ENCODE assay signal across 8 cellular contexts in the genomic region with DNA sequence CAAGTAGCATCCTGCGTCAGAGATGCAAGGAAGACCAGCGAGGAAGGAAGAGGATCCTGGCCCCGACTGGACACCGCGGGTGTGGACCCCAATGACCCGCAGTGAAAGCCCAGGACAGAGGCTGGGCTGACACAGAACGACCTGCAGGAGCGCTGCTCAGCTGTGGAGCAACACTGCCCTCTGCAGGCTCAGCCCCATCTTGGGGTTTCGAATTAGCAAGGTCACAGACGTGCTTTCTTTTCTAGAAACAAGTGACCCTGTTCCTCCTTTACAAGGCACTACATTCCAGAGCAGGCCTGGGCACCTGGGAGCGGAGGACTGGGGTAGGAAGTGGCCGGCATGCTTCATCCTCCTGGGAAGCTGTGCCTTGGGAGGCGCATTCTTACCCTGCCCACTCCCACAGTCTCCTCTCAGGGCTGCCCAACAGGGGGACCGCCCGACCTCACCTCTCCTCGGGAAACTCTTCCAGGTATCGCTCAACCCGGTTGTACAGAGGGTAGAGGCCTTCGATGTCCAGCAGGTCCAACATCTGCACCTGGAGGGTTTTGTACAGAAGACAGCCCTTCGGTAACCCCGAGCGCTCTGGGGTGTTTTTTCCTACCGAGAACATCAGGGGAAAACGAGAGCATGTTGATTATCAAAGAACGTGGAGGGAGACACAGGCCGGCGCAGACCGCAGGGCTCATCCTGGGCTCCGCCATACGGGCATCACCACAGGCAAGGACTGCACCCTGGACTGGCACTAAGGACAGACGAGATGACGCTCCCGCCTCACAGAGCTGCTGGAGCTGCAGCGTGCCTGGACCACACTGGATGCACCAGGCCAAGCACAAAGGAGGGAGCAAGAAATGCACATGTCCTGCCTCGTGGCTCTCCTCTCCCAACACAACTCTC. TPM values are rescaled to one million over a fixed set of nuclear protein-coding genes. Genes with fewer than 3 reads are reported as not detected.
A peak's percentile ranks its signal among the peaks of the same experiment; 100 is the strongest.
DNase-seq lines count a peak whose midpoint lies in the region; ATAC-seq, FAIRE-seq and TF ChIP-seq lines count a peak whose summit lies in the region.

No MANE protein-coding gene starts in this region.

- H3K4me3 ChIP-seq in RWPE2 (ENCODE audit: severe bottlenecking) (no peak overlapping the region), thyroid gland (replicated peaks in 1 of 3) (no peak overlapping the region)

- H3K4me1 ChIP-seq in RWPE2 (ENCODE audit: insufficient read depth, poor library complexity, severe bottlenecking) (no peaks in the 10 kb centered on the region), thyroid gland (no peaks in the 10 kb centered on the region)

- no peak overlapping the region for H3K27ac ChIP-seq in RWPE2 (ENCODE audit: poor library complexity, severe bottlenecking)
- no peak overlapping the region for H3K27ac ChIP-seq in thyroid gland

- peak; percentile 78; the same call in 2 of the 3 replicates for ATAC-seq in RWPE2 (ENCODE audit: low read depth)

- WGBS in thyroid gland, 2 donors: 67 to 79% methylated on average over 29 to 35 of the region's 35 CpGs

- peaks cover 53% of the 10 kb centered on the region for H3K36me3 ChIP-seq in RWPE2 (ENCODE audit: low read depth)
- H3K36me3 ChIP-seq in thyroid gland: peaks cover 12 to 41% of the 10 kb centered on the region in 2 donors

- no peak for FAIRE-seq in frontal cortex (lab: Jason Lieb, UNC)

- TF ChIP-seq CTCF in RWPE2 (IDR thresholded peaks at IDR 0.05; ENCODE audit: poor library complexity, severe bottlenecking) (peak; percentile 86), thyroid gland (IDR thresholded peaks at IDR 0.05) (peak; percentile 53 to 87 (median 75))

- in situ Hi-C loops in G401 (cut with HindIII; ENCODE audit: low sequenced_read_pairs): no loop called here

- TF ChIP-seq POLR2A in thyroid gland (IDR thresholded peaks at IDR 0.05): no peak

- peak; percentile 61 for DNase-seq in G401 (ENCODE audit: low spot score)
- DNase-seq in HS-27A (ENCODE audit: low read depth): peak; percentile 8
- no peak for DNase-seq in RWPE2 (ENCODE audit: low spot score)
- peak; percentile 26 for DNase-seq in activated effector memory CD4-positive, alpha-beta T cell treated with Interleukin-2 at 50 U/mL for 16 hours
- DNase-seq in frontal cortex (ENCODE audit: low spot score in 2 of 2): peak; percentile 64 to 81
- peak; percentile 34 for DNase-seq in occipital lobe (lab: John Stamatoyannopoulos, UW)
- DNase-seq in thyroid gland: peak; percentile 53 to 66
- no peak for DNase-seq in cerebellar nuclear complex (lab: John Stamatoyannopoulos, UW)

- intact Hi-C loops in thyroid gland (cut with DNase I): loop anchor here (10.0 kb wide), 2 partner anchors 300 to 500 kb away; no protein-coding TSS in a partner anchor

- no peaks in the 10 kb centered on the region for H3K9me3 ChIP-seq in RWPE2 (ENCODE audit: severe bottlenecking)
- no peaks in the 10 kb centered on the region for H3K9me3 ChIP-seq in thyroid gland

- H3K27me3 ChIP-seq in RWPE2 (ENCODE audit: insufficient read depth, poor library complexity, severe bottlenecking) (no peaks in the 10 kb centered on the region), thyroid gland (no peaks in the 10 kb centered on the region)

RNA-seq across cellular contexts. Expression of gene IPPK, which starts 35.0 kb away (rescaled TPM):
- 11.1 and 15.9 TPM in 2 replicates for total RNA-seq in G401 (2014; rRNA removed; shearing (Covaris generic))
- total RNA-seq in frontal cortex: 13.5 TPM
- total RNA-seq in occipital lobe: 16.1 TPM
- 10 to 100 TPM in 2 of 4 donors, 1 to 10 TPM in 2; 6.3 to 12.2 (median 10.2) TPM for total RNA-seq in thyroid gland

Comparison
In these comparisons a context has a peak if more than half of its experiments do, and no peak if none do; other contexts are left out.
1. DNase-seq: peak in G401 (single experiment), HS-27A (single experiment), activated effector memory CD4-positive, alpha-beta T cell treated with Interleukin-2 at 50 U/mL for 16 hours (single experiment), frontal cortex (2 of 2), occipital lobe (single experiment) and thyroid gland (2 of 2); none in RWPE2 (single experiment) and cerebellar nuclear complex (0 of 2).